Comparison of ENCODE assay signal across 9 cellular contexts in the genomic region with DNA sequence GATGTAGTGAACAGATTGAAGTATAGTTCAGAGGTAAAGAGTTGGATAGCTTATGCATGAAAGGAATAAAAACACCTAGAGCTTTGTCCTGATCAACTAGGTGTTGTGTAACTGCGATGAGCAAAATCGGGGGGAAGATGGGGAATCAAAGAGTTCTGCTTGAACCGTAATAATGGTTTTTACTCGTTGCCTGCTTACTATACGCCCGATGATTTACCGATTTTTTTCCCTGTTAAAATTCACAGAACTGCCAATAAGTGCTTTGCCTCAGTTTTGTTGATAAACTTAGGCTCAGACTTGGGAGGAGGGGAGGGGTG. TPM values are rescaled to one million over a fixed set of nuclear protein-coding genes. Genes with fewer than 3 reads are reported as not detected.
DNase-seq lines count a peak whose midpoint lies in the region; ATAC-seq and TF ChIP-seq lines count a peak whose summit lies in the region.
"Had no signal": no experiment of that assay in that cellular context is flagged by ENCODE, and none has a peak within 500 bp of the region (broad histone marks: within the 10 kb centered on the region; RNA-seq: fewer than 3 reads in every experiment).

No MANE protein-coding gene starts in this region.

- H3K9me3 ChIP-seq in cardiac muscle cell (ENCODE audit: low read depth): no peaks in the 10 kb centered on the region
- no peaks in the 10 kb centered on the region for H3K9me3 ChIP-seq in body of pancreas
- H3K9me3 ChIP-seq in mesenchymal stem cell (ENCODE audit: control insufficient read depth, low read length): no peaks in the 10 kb centered on the region
- H3K9me3 ChIP-seq in upper lobe of right lung: no peaks in the 10 kb centered on the region

- H4K8ac ChIP-seq in mesenchymal stem cell (ENCODE audit: low read length): no peak overlapping the region

- H3K27me3 ChIP-seq in cardiac muscle cell (no peaks in the 10 kb centered on the region), body of pancreas (no peaks in the 10 kb centered on the region), mesenchymal stem cell (ENCODE audit: control insufficient read depth in 1 of 2, insufficient read depth in 1 of 2, low read length in 2 of 2) (no peaks in the 10 kb centered on the region), upper lobe of right lung (no peaks in the 10 kb centered on the region)

- intact Hi-C loops in Right ventricle myocardium inferior (cut with DNase I) (loop anchor here (5.0 kb wide), 2 partner anchors 238 to 462 kb away; a partner anchor contains a TSS), body of pancreas (cut with DNase I) (loop anchor here (10.0 kb wide), 1 partner anchor 45 kb away; a partner anchor contains a TSS), upper lobe of right lung (cut with DNase I) (no loop called here)

- TF ChIP-seq CTCF in cardiac muscle cell (IDR thresholded peaks at IDR 0.05; ENCODE audit: low read depth, low read length) (no peak), body of pancreas (IDR thresholded peaks at IDR 0.05) (no peak), upper lobe of right lung (IDR thresholded peaks at IDR 0.05) (no peak)

- H2BK120ac ChIP-seq in mesenchymal stem cell (ENCODE audit: low read depth, low read length): no peak overlapping the region

- peak overlapping the region; percentile 95 for H3K9ac ChIP-seq in mesenchymal stem cell (ENCODE audit: low read length)

- H3K4me1 ChIP-seq in cardiac muscle cell (ENCODE audit: low read depth): peaks cover 10% of the 10 kb centered on the region
- peaks cover 41% of the 10 kb centered on the region for H3K4me1 ChIP-seq in body of pancreas
- H3K4me1 ChIP-seq in mesenchymal stem cell (ENCODE audit: control insufficient read depth, insufficient read depth, low read depth, low read length): peaks cover 11% of the 10 kb centered on the region
- H3K4me1 ChIP-seq in upper lobe of right lung: peaks cover 27% of the 10 kb centered on the region

- no peak overlapping the region for H3K18ac ChIP-seq in mesenchymal stem cell (ENCODE audit: low read depth in 1 of 2, low read length in 2 of 2)

- peak overlapping the region; percentile 94 for H3K4me2 ChIP-seq in mesenchymal stem cell (ENCODE audit: low read length, poor library complexity, severe bottlenecking)

- 4 to 6% methylated on average over 7 of the region's 7 CpGs for WGBS in body of pancreas, 2 donors
- 17% methylated on average over 7 of the region's 7 CpGs for WGBS in mesenchymal stem cell

- peak overlapping the region; percentile 24 for H3K27ac ChIP-seq in cardiac muscle cell
- peak overlapping the region; percentile 59 to 98 (median 80) for H3K27ac ChIP-seq in body of pancreas
- no peak overlapping the region for H3K27ac ChIP-seq in mesenchymal stem cell (ENCODE audit: low read length, poor library complexity, severe bottlenecking)
- peak overlapping the region; percentile 67 for H3K27ac ChIP-seq in upper lobe of right lung

- peaks cover 18% of the 10 kb centered on the region for H3K36me3 ChIP-seq in cardiac muscle cell
- no peaks in the 10 kb centered on the region for H3K36me3 ChIP-seq in body of pancreas (replicated peaks in 1 of 2; ENCODE audit: insufficient read depth in 1 of 2, low read depth in 2 of 2)
- H3K36me3 ChIP-seq in mesenchymal stem cell (ENCODE audit: control insufficient read depth in 1 of 2, insufficient read depth in 2 of 2, low read depth in 1 of 2, low read length in 2 of 2): peaks cover 3 to 27% of the 10 kb centered on the region in 2 experiments
- peaks cover 23% of the 10 kb centered on the region for H3K36me3 ChIP-seq in upper lobe of right lung

- H4K91ac ChIP-seq in mesenchymal stem cell (ENCODE audit: low read length): no peak overlapping the region

- H3K14ac ChIP-seq in mesenchymal stem cell (ENCODE audit: low read length in 2 of 2): no peak overlapping the region

- no peak overlapping the region for H2AK5ac ChIP-seq in mesenchymal stem cell (ENCODE audit: low read length, severe bottlenecking)

- H3K23ac ChIP-seq in mesenchymal stem cell (ENCODE audit: low read length in 2 of 2): no peak overlapping the region

- H3K79me1 ChIP-seq in mesenchymal stem cell (replicated peaks; ENCODE audit: low read length, poor library complexity, severe bottlenecking): peaks cover 24% of the 10 kb centered on the region

- no peak for DNase-seq in cardiac muscle cell (ENCODE audit: low read depth in 1 of 2, low spot score in 1 of 2)
- DNase-seq in Right ventricle myocardium inferior (ENCODE audit: missing footprints): no peak
- no peak for DNase-seq in body of pancreas
- no peak for DNase-seq in mesenchymal stem cell
- DNase-seq in upper lobe of right lung: no peak
- no peak for DNase-seq in occipital lobe (lab: John Stamatoyannopoulos, UW)
- no peak for DNase-seq in NCI-H2227 (lab: John Stamatoyannopoulos, UW; ENCODE audit: unreplicated experiment)
- no peak for DNase-seq in ecto neural progenitor cell (ENCODE audit: low spot score)

- peak overlapping the region; percentile 60 for H2AFZ ChIP-seq in mesenchymal stem cell (ENCODE audit: low read depth, low read length)

- ATAC-seq in Right ventricle myocardium inferior (no peak), body of pancreas (no peak), upper lobe of right lung (no peak)

- no peak overlapping the region for H2BK12ac ChIP-seq in mesenchymal stem cell (ENCODE audit: low read length in 2 of 2)

- no peak overlapping the region for H3K4ac ChIP-seq in mesenchymal stem cell (ENCODE audit: low read depth in 1 of 2, low read length in 2 of 2)

- peak overlapping the region; percentile 25 for H2BK5ac ChIP-seq in mesenchymal stem cell (ENCODE audit: low read depth, low read length, poor library complexity, severe bottlenecking)

- H3K4me3 ChIP-seq in cardiac muscle cell (peak overlapping the region; percentile 44), body of pancreas (peak overlapping the region in 1 of 2 donors; percentile 4), mesenchymal stem cell (ENCODE audit: insufficient read depth in 1 of 2, low read depth in 1 of 2, low read length in 2 of 2) (peak overlapping the region; percentile 56 to 88), upper lobe of right lung (peak overlapping the region; percentile 99)

- no peak for TF ChIP-seq POLR2A in body of pancreas (IDR thresholded peaks at IDR 0.05)

- no peak overlapping the region for H2BK15ac ChIP-seq in mesenchymal stem cell (ENCODE audit: low read depth, poor library complexity, severe bottlenecking)

RNA-seq across cellular contexts. Expression of a gene that starts 0.8 kb away (rescaled TPM):
- total RNA-seq in cardiac muscle cell (47.4 and 114 TPM in 2 replicates), Right ventricle myocardium inferior (26.5 TPM), body of pancreas (10 to 100 TPM; 38.9 to 76.5 TPM), upper lobe of right lung (43.8 TPM), occipital lobe (34.9 TPM)
- polyA plus RNA-seq in cardiac muscle cell: 56.6 and 144 TPM in 2 replicates
- 109 TPM for polyA plus RNA-seq in mesenchymal stem cell (2013, experiment 1 of 2)
- polyA plus RNA-seq in mesenchymal stem cell (2013, experiment 2 of 2): 111 TPM

RNA-seq across cellular contexts. Expression of a gene that starts 2.6 kb away (rescaled TPM):
- total RNA-seq in cardiac muscle cell: 10.9 and 13.4 TPM in 2 replicates
- polyA plus RNA-seq in cardiac muscle cell: 16.4 and 22.2 TPM in 2 replicates
- total RNA-seq in Right ventricle myocardium inferior: 5.3 TPM
- total RNA-seq in body of pancreas: 10 to 100 TPM in 1 of 2 donors, 1 to 10 TPM in 1; 4.0 to 14.0 TPM
- 6.8 TPM for polyA plus RNA-seq in mesenchymal stem cell (2013, experiment 1 of 2)
- polyA plus RNA-seq in mesenchymal stem cell (2013, experiment 2 of 2): 6.2 TPM
- 11.3 TPM for total RNA-seq in upper lobe of right lung
- 37.1 TPM for total RNA-seq in occipital lobe

RNA-seq across cellular contexts. Expression of a gene that starts 25.6 kb away (rescaled TPM):
- 0.69 and 1.3 TPM in 2 replicates for total RNA-seq in cardiac muscle cell
- 0.12 and 1.1 TPM in 2 replicates for polyA plus RNA-seq in cardiac muscle cell
- total RNA-seq in Right ventricle myocardium inferior: 1.2 TPM
- total RNA-seq in body of pancreas: 1 to 10 TPM; 3.6 to 5.9 TPM
- polyA plus RNA-seq in mesenchymal stem cell (2013, experiment 1 of 2): 0.68 TPM
- polyA plus RNA-seq in mesenchymal stem cell (2013, experiment 2 of 2): 0.38 TPM
- 3.8 TPM for total RNA-seq in upper lobe of right lung
- total RNA-seq in occipital lobe: 1.6 TPM

RNA-seq across cellular contexts. Expression of a gene that starts 43.1 kb away (rescaled TPM):
- total RNA-seq in cardiac muscle cell (not detected in 2 replicates), Right ventricle myocardium inferior (not detected), body of pancreas (not detected), upper lobe of right lung (not detected), occipital lobe (0.47 TPM)
- polyA plus RNA-seq in cardiac muscle cell: 0.59 TPM in 1 of 2 replicates, not detected in the other
- not detected for polyA plus RNA-seq in mesenchymal stem cell (2013, experiment 1 of 2)
- polyA plus RNA-seq in mesenchymal stem cell (2013, experiment 2 of 2): not detected
- total RNA-seq: subcutaneous adipose tissue had no signal
